Comparison of ENCODE assay signal across 12 cellular contexts in the genomic region with DNA sequence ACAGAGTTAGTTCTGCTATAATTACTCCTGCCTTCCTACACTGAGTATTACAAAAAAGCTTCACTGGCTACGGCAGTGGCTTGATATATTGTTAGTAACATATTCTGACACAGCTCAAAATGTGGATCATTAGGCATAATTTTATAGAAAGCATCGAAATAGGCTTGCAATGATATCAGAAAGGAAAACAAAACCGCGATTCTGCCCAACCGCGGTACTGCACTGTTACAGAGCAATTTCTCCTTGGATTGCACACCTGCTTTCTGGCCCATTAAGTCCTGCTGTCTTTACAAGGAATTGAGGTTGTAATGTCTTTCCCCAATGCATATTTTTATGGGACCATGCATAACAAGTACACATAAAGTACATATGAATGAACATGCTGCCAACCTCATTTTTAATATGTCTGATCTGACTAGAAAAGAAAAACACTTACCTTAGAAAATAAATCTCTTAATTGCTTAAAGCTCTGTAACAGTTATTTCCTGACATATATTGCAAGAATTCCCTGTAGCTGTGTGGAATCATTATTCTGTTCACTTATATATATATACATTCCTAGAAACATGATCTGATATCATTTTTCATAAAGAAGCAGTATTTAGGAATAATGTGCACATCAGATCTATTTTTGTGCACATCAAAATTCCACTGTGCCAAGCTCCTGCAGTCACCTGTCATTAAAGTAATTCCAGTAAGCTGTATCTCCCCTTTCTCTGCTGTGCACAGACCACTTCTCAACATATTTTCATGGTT.
"Had no signal": no experiment of that assay in that cellular context is flagged by ENCODE, and none has a peak within 500 bp of the region (broad histone marks: within the 10 kb centered on the region; RNA-seq: fewer than 3 reads in every experiment).

No MANE protein-coding gene starts in this region.

- DNase-seq: activated CD4-positive, alpha-beta T cell treated with anti-CD3 and anti-CD28 coated beads for 48 hours; activated naive CD4-positive, alpha-beta T cell treated with anti-CD3 and anti-CD28 coated beads, Interleukin-2, amount 10 ng/mL, durations not matched to agents 7 days and 5 days; immature natural killer cell; naive B cell; right cardiac atrium; small intestine; stomach had no signal

- H3K36me3 Mint-ChIP-seq: activated naive CD4-positive, alpha-beta T cell treated with anti-CD3 and anti-CD28 coated beads, Interleukin-2, amount 10 ng/mL, durations not matched to agents 7 days and 5 days; immature natural killer cell; naive B cell; WTC11 had no signal

- ATAC-seq: activated T-helper 17 cell treated with anti-CD3 and anti-CD28 coated beads, Interleukin-2, amount 50 U/mL, for 72 hours; right cardiac atrium; WTC11 had no signal

- H3K27ac Mint-ChIP-seq: activated naive CD4-positive, alpha-beta T cell treated with anti-CD3 and anti-CD28 coated beads, Interleukin-2, amount 10 ng/mL, durations not matched to agents 7 days and 5 days; activated T-helper 17 cell treated with anti-CD3 and anti-CD28 coated beads, Interleukin-2, amount 50 U/mL, for 72 hours; immature natural killer cell; naive B cell; WTC11 had no signal

- H3K4me1 Mint-ChIP-seq: activated naive CD4-positive, alpha-beta T cell treated with anti-CD3 and anti-CD28 coated beads, Interleukin-2, amount 10 ng/mL, durations not matched to agents 7 days and 5 days; activated T-helper 17 cell treated with anti-CD3 and anti-CD28 coated beads, Interleukin-2, amount 50 U/mL, for 72 hours; immature natural killer cell; naive B cell; WTC11 had no signal

- H3K27me3 Mint-ChIP-seq: activated naive CD4-positive, alpha-beta T cell treated with anti-CD3 and anti-CD28 coated beads, Interleukin-2, amount 10 ng/mL, durations not matched to agents 7 days and 5 days; activated T-helper 17 cell treated with anti-CD3 and anti-CD28 coated beads, Interleukin-2, amount 50 U/mL, for 72 hours; naive B cell had no signal

- H3K27ac ChIP-seq: cardiac muscle cell, esophagus muscularis mucosa, neutrophil, stomach had no signal

- H3K4me3 Mint-ChIP-seq: activated naive CD4-positive, alpha-beta T cell treated with anti-CD3 and anti-CD28 coated beads, Interleukin-2, amount 10 ng/mL, durations not matched to agents 7 days and 5 days; activated T-helper 17 cell treated with anti-CD3 and anti-CD28 coated beads, Interleukin-2, amount 50 U/mL, for 72 hours; immature natural killer cell; naive B cell; WTC11 had no signal
